16 cellular contexts compared by ENCODE assay signal in the genomic region with DNA sequence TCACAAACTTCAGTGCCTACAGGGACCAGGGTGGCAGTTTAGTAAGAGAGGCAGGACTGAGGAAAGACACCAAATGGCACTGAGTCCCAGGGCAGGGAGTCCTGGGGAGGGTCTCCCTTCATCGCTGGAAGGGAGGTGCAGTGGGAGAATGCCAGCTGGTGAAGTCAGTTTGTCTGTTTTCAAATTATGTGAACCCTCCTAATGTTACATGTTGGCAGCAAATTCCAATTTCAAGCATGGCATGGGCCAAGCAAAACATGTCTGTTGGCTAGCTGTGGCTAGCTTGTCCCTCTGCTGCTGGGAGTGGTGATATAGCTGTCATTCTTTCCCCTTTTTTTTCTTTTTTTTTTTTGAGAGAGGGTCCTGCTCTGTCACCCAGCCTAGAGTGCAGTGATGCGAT. TPM values are rescaled to one million over a fixed set of nuclear protein-coding genes. Genes with fewer than 3 reads are reported as not detected.
DNase-seq lines count a peak whose midpoint lies in the region; ATAC-seq and TF ChIP-seq lines count a peak whose summit lies in the region.
"Had no signal": no experiment of that assay in that cellular context is flagged by ENCODE, and none has a peak within 500 bp of the region (broad histone marks: within the 10 kb centered on the region; RNA-seq: fewer than 3 reads in every experiment).

No MANE protein-coding gene starts in this region.

- 78 to 83% methylated on average over 2 of the region's 2 CpGs for whole genome bisulfite sequencing in esophagus squamous epithelium, 2 donors

- no peak overlapping the region for H3K4me3 ChIP-seq in breast epithelium
- H3K4me3 ChIP-seq in upper lobe of right lung: no peak overlapping the region
- no peak overlapping the region for H3K4me3 ChIP-seq in esophagus squamous epithelium

- no peaks in the 10 kb centered on the region for H3K9me3 ChIP-seq in breast epithelium
- H3K9me3 ChIP-seq in upper lobe of right lung: no peaks in the 10 kb centered on the region
- no peaks in the 10 kb centered on the region for H3K9me3 ChIP-seq in esophagus squamous epithelium

- H3K36me3 ChIP-seq in breast epithelium: no peaks in the 10 kb centered on the region
- no peaks in the 10 kb centered on the region for H3K36me3 ChIP-seq in upper lobe of right lung
- H3K36me3 ChIP-seq in esophagus squamous epithelium: no peaks in the 10 kb centered on the region

- ATAC-seq in upper lobe of right lung: no peak
- ATAC-seq: HepG2 had no signal

- TF ChIP-seq POLR2A in breast epithelium (IDR thresholded peaks at IDR 0.05) (no peak), esophagus squamous epithelium (IDR thresholded peaks at IDR 0.05) (no peak)

- no peaks in the 10 kb centered on the region for H3K4me1 ChIP-seq in breast epithelium
- H3K4me1 ChIP-seq in upper lobe of right lung: peaks cover 14% of the 10 kb centered on the region
- peaks cover 11 to 63% (median 21%) of the 10 kb centered on the region in 3 donors for H3K4me1 ChIP-seq in esophagus squamous epithelium

- H3K27ac ChIP-seq in breast epithelium (peak overlapping the region; percentile 19 to 29), upper lobe of right lung (no peak overlapping the region), esophagus squamous epithelium (no peak overlapping the region)
- H3K27ac ChIP-seq: 22Rv1 had no signal

- DNase-seq in DMS 273 (lab: John Stamatoyannopoulos, UW; ENCODE audit: unreplicated experiment) (peak; percentile 38), DMS 273 treated with DMSO at 0.1 percent for 48 hours (lab: John Stamatoyannopoulos, UW) (no peak), breast epithelium (ENCODE audit: low spot score in 2 of 2) (no peak), myocyte (ENCODE audit: low read depth) (peak; percentile 12), upper lobe of right lung (peak; percentile 8), nucleus accumbens (lab: John Stamatoyannopoulos, UW) (no peak), esophagus squamous epithelium (lab: John Stamatoyannopoulos, UW) (no peak)
- no peak for DNase-seq in activated CD4-positive, CD25-positive, alpha-beta regulatory T cell (lab: John Stamatoyannopoulos, UW)
- DNase-seq: C1 segment of cervical spinal cord, DMS153, EL, NCI-H187 treated with DMSO at 0.1 percent for 48 hours, NCI-H510A, SIG-M5 had no signal

- intact Hi-C loops in breast epithelium (cut with DNase I; ENCODE audit: low total_unique reads): no loop called here
- intact Hi-C loops in upper lobe of right lung (cut with DNase I): no loop called here
- intact Hi-C loops in esophagus squamous epithelium (cut with DNase I): no loop called here

- H3K27me3 ChIP-seq in breast epithelium (no peaks in the 10 kb centered on the region), upper lobe of right lung (no peaks in the 10 kb centered on the region), esophagus squamous epithelium (no peaks in the 10 kb centered on the region)

- TF ChIP-seq CTCF in breast epithelium (IDR thresholded peaks at IDR 0.05) (no peak), upper lobe of right lung (IDR thresholded peaks at IDR 0.05) (no peak), esophagus squamous epithelium (IDR thresholded peaks at IDR 0.05) (no peak)

RNA-seq across cellular contexts. Expression of gene HAAO, which starts 55.9 kb away (rescaled TPM):
- total RNA-seq in breast epithelium (1 to 10 TPM; 4.4 to 6.2 (median 5.9) TPM), myocyte (not detected in 2 replicates), upper lobe of right lung (6.4 TPM), esophagus squamous epithelium (10 to 100 TPM in 1 of 4 donors, 1 to 10 TPM in 2, under 1 TPM in 1; 0.61 to 10.5 (median 5.2) TPM)
- polyA plus RNA-seq in myocyte (2012): 0.19 TPM

Comparison
In these comparisons a context has a peak if more than half of its experiments do, and no peak if none do; other contexts are left out.
1. DNase-seq: peak in DMS 273 (single experiment), myocyte (single experiment) and upper lobe of right lung (single experiment); none in DMS 273 treated with DMSO at 0.1 percent for 48 hours (single experiment), breast epithelium (0 of 2), nucleus accumbens (0 of 56), activated CD4-positive, CD25-positive, alpha-beta regulatory T cell (0 of 4) and esophagus squamous epithelium (single experiment).
2. H3K27ac ChIP-seq: peak in breast epithelium (2 of 2); none in upper lobe of right lung (single experiment) and esophagus squamous epithelium (0 of 4).